Comparison of ENCODE assay signal across 11 cellular contexts in genomic region chr16:67391424-67392300, GRCh38. TPM values are rescaled to one million over a fixed set of nuclear protein-coding genes. Genes with fewer than 3 reads are reported as not detected.
A peak's percentile ranks its signal among the peaks of the same experiment; 100 is the strongest.
DNase-seq lines count a peak whose midpoint lies in the region; ATAC-seq and TF ChIP-seq lines count a peak whose summit lies in the region.
"Had no signal": no experiment of that assay in that cellular context is flagged by ENCODE, and none has a peak within 500 bp of the region (broad histone marks: within the 10 kb centered on the region; RNA-seq: fewer than 3 reads in every experiment).

No MANE protein-coding gene starts in this region.

- H3K9me3 ChIP-seq in neuronal stem cell (replicated peaks in 1 of 2; ENCODE audit: control insufficient read depth in 2 of 2, insufficient read depth in 1 of 2, low read depth in 1 of 2, low read length in 2 of 2) (peaks cover 0 to 2% of the 10 kb centered on the region in 2 donors), stomach (no peaks in the 10 kb centered on the region)

- H3K4me3 ChIP-seq in NB4 (ENCODE audit: low read depth, low read length) (no peak overlapping the region), neuronal stem cell (ENCODE audit: low read length in 2 of 2) (no peak overlapping the region), stomach (peak overlapping the region in 1 of 4 donors; percentile 40)

- no CpG with 5 or more reads among the region's 15 CpGs for WGBS in neuronal stem cell (ENCODE audit: extremely low coverage in 2 of 2, insufficient read length in 2 of 2, insufficient replicate concordance in 1 of 2), 2 donors
- 54 to 58% (median 54%) methylated on average over 10 to 15 of the region's 15 CpGs for WGBS in stomach, 5 donors

- H3K36me3 ChIP-seq in neuronal stem cell (replicated peaks in 1 of 2; ENCODE audit: control insufficient read depth in 2 of 2, insufficient read depth in 2 of 2, low read length in 2 of 2) (no peaks in the 10 kb centered on the region), stomach (no peaks in the 10 kb centered on the region)

- BruUV-seq in Calu3 (replicated peaks; lab: Mats Ljungman, UMichigan) = no TSS peak

- peaks cover 35 to 51% of the 10 kb centered on the region in 2 donors for H3K4me1 ChIP-seq in neuronal stem cell (ENCODE audit: control insufficient read depth in 2 of 2, insufficient read depth in 1 of 2, low read depth in 1 of 2, low read length in 2 of 2)
- H3K4me1 ChIP-seq in stomach = peaks cover 34 to 72% (median 58%) of the 10 kb centered on the region in 4 donors

- no peak for DNase-seq in Calu3
- DNase-seq in NB4 (ENCODE audit: low read depth) = peak; percentile 31
- peak; percentile 31 for DNase-seq in fibroblast of peridontal ligament (ENCODE audit: extremely low read depth)
- DNase-seq in neuronal stem cell (ENCODE audit: low spot score) = no peak
- DNase-seq in ACHN = no peak
- DNase-seq in stomach = no peak
- DNase-seq in SHP77 (lab: John Stamatoyannopoulos, UW) = no peak
- DNase-seq: mammary epithelial cell had no signal

- H3K4me2 ChIP-seq in neuronal stem cell (ENCODE audit: insufficient read depth, low read length, poor library complexity, severe bottlenecking) = no peak overlapping the region

- peaks cover 7% of the 10 kb centered on the region for H3K79me1 ChIP-seq in neuronal stem cell (ENCODE audit: low read depth, low read length)

- H3K4ac ChIP-seq in neuronal stem cell (ENCODE audit: low read length) = peak overlapping the region; percentile 48

- peaks cover 49% of the 10 kb centered on the region for H3K36me3 Mint-ChIP-seq in Calu3 (ENCODE audit: insufficient read depth, unreplicated experiment)
- H3K36me3 Mint-ChIP-seq: activated naive CD4-positive, alpha-beta T cell treated with anti-CD3 and anti-CD28 coated beads, Interleukin-2, amount 50 U/mL, for 24 hours had no signal

- peak overlapping the region; percentile 87 for H2BK12ac ChIP-seq in neuronal stem cell (ENCODE audit: low read length)

- H3K4me1 Mint-ChIP-seq in Calu3 (ENCODE audit: low read depth, unreplicated experiment) = peaks cover 45% of the 10 kb centered on the region

- H2BK5ac ChIP-seq in neuronal stem cell (ENCODE audit: low read length) = peak overlapping the region; percentile 77

- no peak overlapping the region for H4K8ac ChIP-seq in neuronal stem cell (ENCODE audit: low read depth, low read length)

- H2AK5ac ChIP-seq in neuronal stem cell (ENCODE audit: low read depth, low read length) = peak overlapping the region; percentile 97

- no peaks in the 10 kb centered on the region for H3K9me3 Mint-ChIP-seq in Calu3 (ENCODE audit: low read depth, unreplicated experiment)
- H3K9me3 Mint-ChIP-seq: activated naive CD4-positive, alpha-beta T cell treated with anti-CD3 and anti-CD28 coated beads, Interleukin-2, amount 50 U/mL, for 24 hours had no signal

- TF ChIP-seq CTCF in Calu3 (IDR thresholded peaks at IDR 0.05; ENCODE audit: unreplicated experiment) (no peak), NB4 (IDR thresholded peaks at IDR 0.05; ENCODE audit: low read depth, low read length) (no peak), stomach (IDR thresholded peaks at IDR 0.05) (no peak)

- H3K27ac ChIP-seq in neuronal stem cell (replicated peaks; ENCODE audit: low read length) (no peak overlapping the region), stomach (peak overlapping the region in 1 of 5 donors; percentile 12)

- intact Hi-C loops in Calu3 (cut with micrococcal nuclease; ENCODE audit: unreplicated experiment) = no loop called here
- intact Hi-C loops in stomach (cut with DNase I; ENCODE audit: low total_unique reads) = no loop called here

- ATAC-seq in GM18861 (IDR thresholded peaks at IDR 0.05; ENCODE audit: unreplicated experiment) = no peak

- H3K4me3 Mint-ChIP-seq in Calu3 (ENCODE audit: low read depth, unreplicated experiment) = no peak overlapping the region
- H3K4me3 Mint-ChIP-seq: activated naive CD4-positive, alpha-beta T cell treated with anti-CD3 and anti-CD28 coated beads, Interleukin-2, amount 50 U/mL, for 24 hours had no signal

- CTCF ChIA-PET in Calu3 (lab: Charles Lee) = interaction anchor here (0.6 to 1.9 kb wide), 4 partner anchors 84 to 426 kb away, joined by 3 to 5 read pairs (median 4); no protein-coding TSS in a partner anchor

- peak overlapping the region; percentile 98 for H3K18ac ChIP-seq in neuronal stem cell (ENCODE audit: low read length)

- peak overlapping the region; percentile 34 for H3K23ac ChIP-seq in neuronal stem cell (ENCODE audit: low read depth, low read length, poor library complexity)

- TF ChIP-seq POLR2A in NB4 (IDR thresholded peaks at IDR 0.05; ENCODE audit: extremely low read depth, insufficient read length) = no peak
- no peak for TF ChIP-seq POLR2A in stomach (IDR thresholded peaks at IDR 0.05)

- H2BK15ac ChIP-seq in neuronal stem cell (ENCODE audit: low read length) = peak overlapping the region; percentile 99

- H3K27me3 Mint-ChIP-seq in Calu3 (ENCODE audit: unreplicated experiment) = no peaks in the 10 kb centered on the region

- H4K91ac ChIP-seq in neuronal stem cell (ENCODE audit: low read depth, low read length, poor library complexity) = no peak overlapping the region

- TF ChIP-seq EP300 in stomach (IDR thresholded peaks at IDR 0.05) = no peak

- no peak overlapping the region for H2AFZ ChIP-seq in neuronal stem cell (ENCODE audit: low read length)

- peak overlapping the region; percentile 22 for H3K27ac Mint-ChIP-seq in Calu3 (ENCODE audit: unreplicated experiment)
- H3K27ac Mint-ChIP-seq: activated naive CD4-positive, alpha-beta T cell treated with anti-CD3 and anti-CD28 coated beads, Interleukin-2, amount 50 U/mL, for 24 hours had no signal

- in situ Hi-C loops in ACHN (cut with HindIII; ENCODE audit: low pct_ligation_motif_present, low pct_unique_long_range_greater_than_20kb, low sequenced_read_pairs) = no loop called here

- H3K9ac ChIP-seq in neuronal stem cell (ENCODE audit: low read depth, low read length, poor library complexity) = peak overlapping the region; percentile 51

- H3K27me3 ChIP-seq in neuronal stem cell (ENCODE audit: control insufficient read depth in 3 of 3, insufficient read depth in 3 of 3, low read depth in 1 of 3, low read length in 3 of 3) = peaks cover 11 to 36% (median 30%) of the 10 kb centered on the region in 3 experiments
- H3K27me3 ChIP-seq in stomach = peaks cover 0 to 43% (median 0%) of the 10 kb centered on the region in 3 donors

- peak overlapping the region; percentile 69 for H2BK120ac ChIP-seq in neuronal stem cell (ENCODE audit: low read depth, low read length)

- no peak overlapping the region for H3K14ac ChIP-seq in neuronal stem cell (ENCODE audit: low read length)

RNA-seq across cellular contexts. Expression of gene TPPP3, which starts 1.6 kb away (rescaled TPM):
- 8.5 and 8.8 TPM in 2 replicates for total RNA-seq in Calu3 (2022)
- 20.8 TPM for polyA plus RNA-seq in neuronal stem cell (2013, experiment 1 of 2)
- polyA plus RNA-seq in neuronal stem cell (2013, experiment 2 of 2) = 19.8 TPM
- total RNA-seq in stomach = 100 to 1,000 TPM in 1 of 5 donors, 10 to 100 TPM in 3, 1 to 10 TPM in 1; 5.8 to 127 (median 15.8) TPM
- polyA plus RNA-seq in stomach = 10 to 100 TPM in 2 of 3 donors, 1 to 10 TPM in 1; 10.0 to 38.8 (median 11.8) TPM
- total RNA-seq: epithelial cell of proximal tubule, mammary epithelial cell had no signal

RNA-seq across cellular contexts. Expression of gene ZDHHC1, which starts 24.6 kb away (rescaled TPM):
- 22.6 and 24.4 TPM in 2 replicates for total RNA-seq in Calu3 (2022)
- polyA plus RNA-seq in neuronal stem cell (2013, experiment 1 of 2) = 4.1 TPM
- 4.7 TPM for polyA plus RNA-seq in neuronal stem cell (2013, experiment 2 of 2)
- total RNA-seq in stomach = 10 to 100 TPM in 2 of 5 donors, 1 to 10 TPM in 2, not detected in 1; 6.1 to 33.6 (median 11.6) TPM
- polyA plus RNA-seq in stomach = 1 to 10 TPM; 2.0 to 4.7 (median 4.4) TPM

RNA-seq across cellular contexts. Expression of gene HSD11B2, which starts 39.3 kb away (rescaled TPM):
- total RNA-seq in Calu3 (2022) (10.2 and 10.8 TPM in 2 replicates), stomach (100 to 1,000 TPM in 1 of 5 donors, 10 to 100 TPM in 1, 1 to 10 TPM in 1, under 1 TPM in 1, not detected in 1; 0.89 to 837 (median 9.6) TPM)
- polyA plus RNA-seq in neuronal stem cell (2013, experiment 1 of 2) = 1.1 TPM
- polyA plus RNA-seq in neuronal stem cell (2013, experiment 2 of 2) = 0.78 TPM
- polyA plus RNA-seq in stomach = 10 to 100 TPM in 1 of 3 donors, 1 to 10 TPM in 2; 1.5 to 16.7 (median 2.9) TPM

Comparison
In these comparisons a context has a peak if more than half of its experiments do, and no peak if none do; other contexts are left out.
1. DNase-seq: peak in NB4 (single experiment) and fibroblast of peridontal ligament (single experiment); none in Calu3 (single experiment), neuronal stem cell (single experiment), ACHN (single experiment), stomach (single experiment) and SHP77 (0 of 2).